11 cellular contexts compared by ENCODE assay signal in genomic region chr2:62410015-62410453, GRCh38.
DNase-seq lines count a peak whose midpoint lies in the region; TF ChIP-seq lines count a peak whose summit lies in the region.
"Had no signal": no experiment of that assay in that cellular context is flagged by ENCODE, and none has a peak within 500 bp of the region (broad histone marks: within the 10 kb centered on the region; RNA-seq: fewer than 3 reads in every experiment).

No MANE protein-coding gene starts in this region.

- peak overlapping the region; percentile 87 for H2BK120ac ChIP-seq in trophoblast cell (ENCODE audit: insufficient read depth, low read length, poor library complexity)

- peak overlapping the region; percentile 64 for H4K8ac ChIP-seq in trophoblast cell (ENCODE audit: low read depth, low read length)

- H3K4ac ChIP-seq in trophoblast cell (ENCODE audit: low read depth, low read length), result peak overlapping the region; percentile 49

- H3K79me1 ChIP-seq in trophoblast cell (ENCODE audit: low read length), result peaks cover 21% of the 10 kb centered on the region

- H3K27me3 ChIP-seq in dorsolateral prefrontal cortex (no peaks in the 10 kb centered on the region), trophoblast cell (ENCODE audit: insufficient read depth, low read length) (no peaks in the 10 kb centered on the region)

- DNase-seq in DMS 273 (lab: John Stamatoyannopoulos, UW; ENCODE audit: unreplicated experiment), result peak; percentile 14
- no peak for DNase-seq in DMS 273 treated with DMSO at 0.1 percent for 48 hours (lab: John Stamatoyannopoulos, UW)
- DNase-seq in NCI-H526 treated with DMSO at 0.1 percent for 48 hours (lab: John Stamatoyannopoulos, UW), result peak; percentile 22
- DNase-seq in dorsolateral prefrontal cortex, result peak in 6 of 10 donors; percentile 22 to 72 (median 54)
- peak in 1 of 2 donors; percentile 18 for DNase-seq in trophoblast cell
- DNase-seq in T-helper 1 cell, result no peak
- no peak for DNase-seq in NCI-H345 (lab: John Stamatoyannopoulos, UW)
- DNase-seq in activated gamma-delta T cell (lab: John Stamatoyannopoulos, UW), result no peak
- DNase-seq: 8988T; effector memory CD4-positive, alpha-beta T cell; NK-92 treated with Interleukin-12 subunit alpha and Interleukin-12 subunit beta, amount 100 ng/mL, for 24 hours had no signal

- TF ChIP-seq CTCF in dorsolateral prefrontal cortex (IDR thresholded peaks at IDR 0.05 in 54 of 56, conservative IDR thresholded peaks at IDR 0.05 in 2 of 56; ENCODE audit: low read depth in 1 of 56, partially characterized antibody in 56 of 56), result peak in 50 of 56 donors; percentile 19 to 67 (median 40)

- no peak overlapping the region for H3K9ac ChIP-seq in trophoblast cell (ENCODE audit: low read length)

- peak overlapping the region; percentile 67 for H4K91ac ChIP-seq in trophoblast cell (ENCODE audit: low read depth, low read length)

- no peak overlapping the region for H3K23ac ChIP-seq in trophoblast cell (ENCODE audit: low read length)

- no peak overlapping the region for H2AFZ ChIP-seq in trophoblast cell (ENCODE audit: insufficient read depth, low read length, poor library complexity)

- no peak overlapping the region for H4K12ac ChIP-seq in trophoblast cell (ENCODE audit: low read depth, low read length)

- no peaks in the 10 kb centered on the region for H3K9me3 ChIP-seq in trophoblast cell (ENCODE audit: insufficient read depth, low read depth, low read length)

- H3K4me2 ChIP-seq in trophoblast cell (ENCODE audit: low read length), result no peak overlapping the region

- H3K36me3 ChIP-seq in trophoblast cell (ENCODE audit: control insufficient read depth in 1 of 2, insufficient read depth in 2 of 2, low read length in 2 of 2), result no peaks in the 10 kb centered on the region

- peak overlapping the region; percentile 3 for H2BK5ac ChIP-seq in trophoblast cell (ENCODE audit: low read depth, low read length, poor library complexity)

- intact Hi-C loops in dorsolateral prefrontal cortex (cut with DNase I), result loop anchor here (2.0 to 10.0 kb wide), 9 partner anchors 47 to 1275 kb away; partner anchors contain the start of gene B3GNT2 (in 2 of the 2)

- no peak overlapping the region for H3K4me3 ChIP-seq in dorsolateral prefrontal cortex
- no peak overlapping the region for H3K4me3 ChIP-seq in trophoblast cell (ENCODE audit: low read depth, low read length)

- H3K14ac ChIP-seq in trophoblast cell (ENCODE audit: low read length), result peak overlapping the region; percentile 71

- peak overlapping the region; percentile 94 for H2AK5ac ChIP-seq in trophoblast cell (ENCODE audit: low read length)

- WGBS in trophoblast cell (ENCODE audit: extremely low coverage, insufficient coverage, insufficient read length), result no CpG with 5 or more reads among the region's 9 CpGs

- H2BK12ac ChIP-seq in trophoblast cell (ENCODE audit: low read length), result peak overlapping the region; percentile 93

- H3K79me2 ChIP-seq in trophoblast cell (ENCODE audit: control insufficient read depth, insufficient read depth, low read length, poor library complexity), result no peaks in the 10 kb centered on the region

- H3K4me1 ChIP-seq in trophoblast cell (ENCODE audit: control insufficient read depth in 1 of 2, insufficient read depth in 2 of 2, low read length in 2 of 2), result peaks cover 24 to 27% of the 10 kb centered on the region in 2 experiments

- H3K27ac ChIP-seq in dorsolateral prefrontal cortex (peak overlapping the region in 58 of 59 donors; percentile 14 to 98 (median 90)), trophoblast cell (ENCODE audit: low read depth, low read length) (peak overlapping the region; percentile 50)

- peak overlapping the region; percentile 49 for H3K18ac ChIP-seq in trophoblast cell (ENCODE audit: low read length)

Comparison
In these comparisons a context has a peak if more than half of its experiments do, and no peak if none do; other contexts are left out.
1. DNase-seq: peak in DMS 273 (single experiment), NCI-H526 treated with DMSO at 0.1 percent for 48 hours (single experiment) and dorsolateral prefrontal cortex (6 of 10); none in DMS 273 treated with DMSO at 0.1 percent for 48 hours (single experiment), T-helper 1 cell (0 of 5), NCI-H345 (single experiment) and activated gamma-delta T cell (single experiment).